ENCODE assay signal across 9 cellular contexts in genomic region chr15:41944313-41944940, GRCh38. TPM values are rescaled to one million over a fixed set of nuclear protein-coding genes. Genes with fewer than 3 reads are reported as not detected.
DNase-seq lines count a peak whose midpoint lies in the region; ATAC-seq and TF ChIP-seq lines count a peak whose summit lies in the region.
"Had no signal": no experiment of that assay in that cellular context is flagged by ENCODE, and none has a peak within 500 bp of the region (broad histone marks: within the 10 kb centered on the region; RNA-seq: fewer than 3 reads in every experiment).

No MANE protein-coding gene starts in this region.

- H4K20me1 ChIP-seq in fibroblast of lung (ENCODE audit: control insufficient read depth, extremely low read depth, insufficient read depth, low read length), result no peaks in the 10 kb centered on the region

- H3K9me3 ChIP-seq in fibroblast of lung (ENCODE audit: control insufficient read depth, insufficient read depth, low read depth, low read length), result no peaks in the 10 kb centered on the region

- H3K4me1 ChIP-seq in fibroblast of lung (ENCODE audit: control insufficient read depth, extremely low read depth, insufficient read depth, low read length), result peaks cover 40% of the 10 kb centered on the region

- peak overlapping the region; percentile 95 for H3K27ac ChIP-seq in RWPE1
- H3K27ac ChIP-seq in fibroblast of lung (ENCODE audit: insufficient read depth, low read length), result peak overlapping the region; percentile 91

- DNase-seq in AG10803 (ENCODE audit: low read depth) (peak; percentile 95), RWPE1 (ENCODE audit: low spot score) (peak; percentile 88), fibroblast of lung (ENCODE audit: low read depth in 2 of 2) (peak; percentile 89 to 95), omental fat pad (ENCODE audit: low spot score) (no peak), GM10248 (ENCODE audit: extremely low spot score) (no peak), H7 (no peak), NOMO-1 treated with dmso at 0.1 percent for 144 hours (lab: John Stamatoyannopoulos, UW; ENCODE audit: unreplicated experiment) (no peak)
- DNase-seq: effector CD8-positive, alpha-beta T cell had no signal

- POLR2A ChIA-PET in RWPE1 (lab: Yijun Ruan, JAX; ENCODE audit: low non-redundant PET) (no interaction called here), GM10248 (lab: Yijun Ruan, JAX) (no interaction called here)

- CTCF ChIA-PET in RWPE1 (lab: Yijun Ruan, JAX), result interaction anchor here (0.7 kb wide), 2 partner anchors 16 to 1653 kb away, joined by 3 to 4 read pairs; no protein-coding TSS in a partner anchor
- CTCF ChIA-PET in GM10248 (lab: Yijun Ruan, JAX), result interaction anchor here (1.3 to 2.5 kb wide), 3 partner anchors 9 to 11 kb away, joined by 3 to 8 read pairs (median 5); no protein-coding TSS in a partner anchor

- ATAC-seq in omental fat pad (ENCODE audit: low FRiP score) (peak; percentile 73), HG03135 (IDR thresholded peaks at IDR 0.05; ENCODE audit: unreplicated experiment) (no peak)

- H3K4me2 ChIP-seq in fibroblast of lung (ENCODE audit: extremely low read depth, insufficient read depth, low read length), result peak overlapping the region; percentile 94

- H3K36me3 ChIP-seq in fibroblast of lung (ENCODE audit: control insufficient read depth, insufficient read depth, low read length), result peaks cover 6% of the 10 kb centered on the region
- H3K36me3 ChIP-seq in H7 (replicated peaks; ENCODE audit: control insufficient read depth, insufficient read depth, low read length), result peaks cover 3% of the 10 kb centered on the region

- H3K27me3 ChIP-seq in fibroblast of lung (ENCODE audit: control insufficient read depth, insufficient read depth, low read length), result no peaks in the 10 kb centered on the region
- H3K27me3 ChIP-seq in H7 (ENCODE audit: control insufficient read depth, insufficient read depth, low read length), result no peaks in the 10 kb centered on the region

- H3K4me3 ChIP-seq in AG10803 (ENCODE audit: low read length) (peak overlapping the region; percentile 26; the same call in 1 of the 2 replicates), fibroblast of lung (replicated peaks in 1 of 4; ENCODE audit: control extremely low read depth in 1 of 4, insufficient read depth in 1 of 4, low read depth in 3 of 4, low read length in 4 of 4) (no peak overlapping the region), H7 (ENCODE audit: insufficient read depth, low read depth, low read length) (no peak overlapping the region)

- H2AFZ ChIP-seq in fibroblast of lung (ENCODE audit: low read length), result no peak overlapping the region

- peaks cover 23% of the 10 kb centered on the region for H3K79me2 ChIP-seq in fibroblast of lung (ENCODE audit: control insufficient read depth, insufficient read depth, low read length)

- H3K9ac ChIP-seq in fibroblast of lung (ENCODE audit: insufficient read depth, low read length), result no peak overlapping the region

- TF ChIP-seq CTCF in AG10803 (conservative IDR thresholded peaks at IDR 0.05; ENCODE audit: low read length) (no peak), RWPE1 (conservative IDR thresholded peaks at IDR 0.05; ENCODE audit: low read depth) (no peak), fibroblast of lung (conservative IDR thresholded peaks at IDR 0.05 in 1 of 2, IDR thresholded peaks at IDR 0.05 in 1 of 2; ENCODE audit: low read depth in 1 of 2, low read length in 2 of 2) (no peak), omental fat pad (IDR thresholded peaks at IDR 0.05) (no peak), GM10248 (IDR thresholded peaks at IDR 0.05; ENCODE audit: control extremely low read depth, extremely low read depth, low read depth, missing control alignments) (no peak)

RNA-seq across cellular contexts. Expression of gene EHD4, which starts 27.9 kb away (rescaled TPM):
- 9.5 and 22.0 TPM in 2 replicates for total RNA-seq in fibroblast of lung
- 19.3 and 37.0 TPM in 2 replicates for polyA plus RNA-seq in fibroblast of lung
- polyA plus RNA-seq in fibroblast of lung (2012), result 18.3 and 34.2 TPM in 2 replicates
- 30.0 and 48.4 TPM in 2 replicates for polyA minus RNA-seq in fibroblast of lung (ENCODE audit: low replicate concordance)
- 10 to 100 TPM; 30.5 to 88.6 (median 37.8) TPM for total RNA-seq in omental fat pad
- 22.0 and 22.2 TPM in 2 replicates for total RNA-seq in H7 (2014; rRNA removed; shearing (Covaris generic))

RNA-seq across cellular contexts. Expression of gene SPTBN5, which starts 50.6 kb away (rescaled TPM):
- 0.26 and 0.66 TPM in 2 replicates for total RNA-seq in fibroblast of lung
- 0.21 and 0.43 TPM in 2 replicates for polyA plus RNA-seq in fibroblast of lung
- 0.30 and 0.35 TPM in 2 replicates for polyA plus RNA-seq in fibroblast of lung (2012)
- polyA minus RNA-seq in fibroblast of lung (ENCODE audit: low replicate concordance), result 0.04 and 0.20 TPM in 2 replicates
- total RNA-seq in omental fat pad, result 1 to 10 TPM in 3 of 4 donors, under 1 TPM in 1; 0.19 to 3.8 (median 1.8) TPM
- total RNA-seq in H7 (2014; rRNA removed; shearing (Covaris generic)), result 0.17 and 0.55 TPM in 2 replicates

Comparison
In these comparisons a context has a peak if more than half of its experiments do, and no peak if none do; other contexts are left out.
1. DNase-seq: peak in AG10803 (single experiment), RWPE1 (single experiment) and fibroblast of lung (2 of 2); none in omental fat pad (single experiment), GM10248 (single experiment), H7 (single experiment) and NOMO-1 treated with dmso at 0.1 percent for 144 hours (single experiment).